Comparison of ENCODE assay signal across 14 cellular contexts in the genomic region with DNA sequence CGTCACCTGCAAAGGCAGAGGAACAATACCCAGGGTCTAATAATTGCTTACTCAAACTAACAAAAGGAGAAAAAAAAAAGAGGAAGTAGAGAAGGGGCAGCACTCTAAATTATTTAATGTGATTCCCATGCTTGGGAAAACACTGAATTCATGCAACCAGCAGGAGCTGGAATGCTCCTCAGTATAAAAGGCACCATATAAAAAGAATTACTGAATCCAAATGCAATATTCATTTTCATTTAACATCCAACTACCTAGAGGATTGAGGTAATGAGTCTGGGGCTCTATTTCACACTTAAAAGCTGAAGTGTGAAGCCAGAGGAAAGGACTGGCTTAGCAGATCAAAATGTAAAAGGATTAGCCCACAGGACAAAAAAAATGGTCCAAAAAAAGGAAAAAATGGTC. TPM values are rescaled to one million over a fixed set of nuclear protein-coding genes. Genes with fewer than 3 reads are reported as not detected.
DNase-seq lines count a peak whose midpoint lies in the region; ATAC-seq, FAIRE-seq and TF ChIP-seq lines count a peak whose summit lies in the region.
"Had no signal": no experiment of that assay in that cellular context is flagged by ENCODE, and none has a peak within 500 bp of the region (broad histone marks: within the 10 kb centered on the region; RNA-seq: fewer than 3 reads in every experiment).

No MANE protein-coding gene starts in this region.

- peaks cover 20% of the 10 kb centered on the region for H3K4me1 ChIP-seq in foreskin keratinocyte

- no peak overlapping the region for H3K27ac ChIP-seq in foreskin keratinocyte

- TF ChIP-seq POLR2A in GM12891 (IDR thresholded peaks at IDR 0.05; ENCODE audit: low read depth, low read length), result no peak

- CTCF ChIA-PET in WTC11 (lab: Charles Lee), result no interaction called here

- H3K27me3 Mint-ChIP-seq in WTC11 (ENCODE audit: low read depth) (no peaks in the 10 kb centered on the region), osteocyte (ENCODE audit: unreplicated experiment) (no peaks in the 10 kb centered on the region)
- H3K27me3 Mint-ChIP-seq: activated CD4-positive, alpha-beta T cell treated with anti-CD3 and anti-CD28 coated beads, Interleukin-2, amount 10 ng/mL, durations not matched to agents 7 days and 5 days had no signal

- H3K9me3 Mint-ChIP-seq in WTC11 (no peaks in the 10 kb centered on the region), osteocyte (ENCODE audit: unreplicated experiment) (no peaks in the 10 kb centered on the region)
- H3K9me3 Mint-ChIP-seq: activated CD4-positive, alpha-beta T cell treated with anti-CD3 and anti-CD28 coated beads, Interleukin-2, amount 10 ng/mL, durations not matched to agents 7 days and 5 days had no signal

- no peak for FAIRE-seq in GM12891 (lab: Jason Lieb, UNC)

- H3K4me3 Mint-ChIP-seq in WTC11 (no peak overlapping the region), osteocyte (ENCODE audit: unreplicated experiment) (no peak overlapping the region)
- H3K4me3 Mint-ChIP-seq: activated CD4-positive, alpha-beta T cell treated with anti-CD3 and anti-CD28 coated beads, Interleukin-2, amount 10 ng/mL, durations not matched to agents 7 days and 5 days had no signal

- DNase-seq in GM12891 (ENCODE audit: insufficient read length, low spot score) (no peak), NCI-H1105 treated with DMSO at 0.1 percent for 48 hours (lab: John Stamatoyannopoulos, UW) (peak; percentile 74), WTC11 (ENCODE audit: low spot score) (no peak), osteocyte (ENCODE audit: extremely low spot score, unreplicated experiment) (no peak), NCI-H1048 (lab: John Stamatoyannopoulos, UW) (no peak), mucosa of gallbladder (ENCODE audit: low spot score) (no peak), foreskin keratinocyte (no peak)
- DNase-seq: activated CD4-positive, alpha-beta T cell treated with anti-CD3 and anti-CD28 coated beads, Interleukin-2, amount 10 ng/mL, durations not matched to agents 7 days and 5 days; activated effector memory CD4-positive, alpha-beta T cell treated with anti-CD3 and anti-CD28 coated beads, Interleukin-2, amount 50 U/mL, for 16 hours; GF-D8; HCEC 1CT; left cardiac atrium; NCI-H526 treated with DMSO at 0.1 percent for 48 hours had no signal

- ATAC-seq in WTC11, result no peak
- ATAC-seq in foreskin keratinocyte, result no peak
- ATAC-seq: left cardiac atrium, SK-N-SH treated with all-trans-retinoic acid at 6 μM for 48 hours had no signal

- POLR2A ChIA-PET in WTC11 (lab: Charles Lee), result no interaction called here

- H3K27me3 ChIP-seq in foreskin keratinocyte, result no peaks in the 10 kb centered on the region

- H3K36me3 Mint-ChIP-seq in WTC11, result no peaks in the 10 kb centered on the region
- no peaks in the 10 kb centered on the region for H3K36me3 Mint-ChIP-seq in osteocyte (ENCODE audit: unreplicated experiment)

- peaks cover 80% of the 10 kb centered on the region for H3K4me1 Mint-ChIP-seq in WTC11
- H3K4me1 Mint-ChIP-seq in osteocyte (ENCODE audit: unreplicated experiment), result peaks cover 57% of the 10 kb centered on the region

- no peak for TF ChIP-seq CTCF in WTC11 (IDR thresholded peaks at IDR 0.05)
- no peak for TF ChIP-seq CTCF in osteocyte (IDR thresholded peaks at IDR 0.05)
- no peak for TF ChIP-seq CTCF in foreskin keratinocyte (conservative IDR thresholded peaks at IDR 0.05)

- H3K27ac Mint-ChIP-seq in WTC11, result peak overlapping the region; percentile 85
- peak overlapping the region; percentile 23 for H3K27ac Mint-ChIP-seq in osteocyte (ENCODE audit: unreplicated experiment)

TF ChIP-seq in GM12891, 5 proteins besides CTCF, POLR2A, EP300 and RAD21:
- TF ChIP-seq SPI1 (IDR thresholded peaks at IDR 0.05; ENCODE audit: low read depth, low read length) (peak; percentile 79), POU2F2 (IDR thresholded peaks at IDR 0.05; ENCODE audit: low read depth, low read length) (no peak)

TF ChIP-seq in WTC11, 78 proteins besides CTCF, POLR2A, EP300 and RAD21:
- TF ChIP-seq ZNF219 (CRISPR knock-in tag; IDR thresholded peaks at IDR 0.05; ENCODE audit: borderline replicate concordance), result no peak
- TF ChIP-seq, protein P1, sequence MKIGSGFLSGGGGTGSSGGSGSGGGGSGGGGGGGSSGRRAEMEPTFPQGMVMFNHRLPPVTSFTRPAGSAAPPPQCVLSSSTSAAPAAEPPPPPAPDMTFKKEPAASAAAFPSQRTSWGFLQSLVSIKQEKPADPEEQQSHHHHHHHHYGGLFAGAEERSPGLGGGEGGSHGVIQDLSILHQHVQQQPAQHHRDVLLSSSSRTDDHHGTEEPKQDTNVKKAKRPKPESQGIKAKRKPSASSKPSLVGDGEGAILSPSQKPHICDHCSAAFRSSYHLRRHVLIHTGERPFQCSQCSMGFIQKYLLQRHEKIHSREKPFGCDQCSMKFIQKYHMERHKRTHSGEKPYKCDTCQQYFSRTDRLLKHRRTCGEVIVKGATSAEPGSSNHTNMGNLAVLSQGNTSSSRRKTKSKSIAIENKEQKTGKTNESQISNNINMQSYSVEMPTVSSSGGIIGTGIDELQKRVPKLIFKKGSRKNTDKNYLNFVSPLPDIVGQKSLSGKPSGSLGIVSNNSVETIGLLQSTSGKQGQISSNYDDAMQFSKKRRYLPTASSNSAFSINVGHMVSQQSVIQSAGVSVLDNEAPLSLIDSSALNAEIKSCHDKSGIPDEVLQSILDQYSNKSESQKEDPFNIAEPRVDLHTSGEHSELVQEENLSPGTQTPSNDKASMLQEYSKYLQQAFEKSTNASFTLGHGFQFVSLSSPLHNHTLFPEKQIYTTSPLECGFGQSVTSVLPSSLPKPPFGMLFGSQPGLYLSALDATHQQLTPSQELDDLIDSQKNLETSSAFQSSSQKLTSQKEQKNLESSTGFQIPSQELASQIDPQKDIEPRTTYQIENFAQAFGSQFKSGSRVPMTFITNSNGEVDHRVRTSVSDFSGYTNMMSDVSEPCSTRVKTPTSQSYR (CRISPR knock-in tag; IDR thresholded peaks at IDR 0.05), result no peak
- TF ChIP-seq, protein P2, sequence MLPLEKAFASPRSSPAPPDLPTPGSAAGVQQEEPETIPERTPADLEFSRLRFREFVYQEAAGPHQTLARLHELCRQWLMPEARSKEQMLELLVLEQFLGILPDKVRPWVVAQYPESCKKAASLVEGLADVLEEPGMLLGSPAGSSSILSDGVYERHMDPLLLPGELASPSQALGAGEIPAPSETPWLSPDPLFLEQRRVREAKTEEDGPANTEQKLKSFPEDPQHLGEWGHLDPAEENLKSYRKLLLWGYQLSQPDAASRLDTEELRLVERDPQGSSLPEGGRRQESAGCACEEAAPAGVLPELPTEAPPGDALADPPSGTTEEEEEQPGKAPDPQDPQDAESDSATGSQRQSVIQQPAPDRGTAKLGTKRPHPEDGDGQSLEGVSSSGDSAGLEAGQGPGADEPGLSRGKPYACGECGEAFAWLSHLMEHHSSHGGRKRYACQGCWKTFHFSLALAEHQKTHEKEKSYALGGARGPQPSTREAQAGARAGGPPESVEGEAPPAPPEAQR (CRISPR knock-in tag; IDR thresholded peaks at IDR 0.05), result no peak
- TF ChIP-seq, protein P3, sequence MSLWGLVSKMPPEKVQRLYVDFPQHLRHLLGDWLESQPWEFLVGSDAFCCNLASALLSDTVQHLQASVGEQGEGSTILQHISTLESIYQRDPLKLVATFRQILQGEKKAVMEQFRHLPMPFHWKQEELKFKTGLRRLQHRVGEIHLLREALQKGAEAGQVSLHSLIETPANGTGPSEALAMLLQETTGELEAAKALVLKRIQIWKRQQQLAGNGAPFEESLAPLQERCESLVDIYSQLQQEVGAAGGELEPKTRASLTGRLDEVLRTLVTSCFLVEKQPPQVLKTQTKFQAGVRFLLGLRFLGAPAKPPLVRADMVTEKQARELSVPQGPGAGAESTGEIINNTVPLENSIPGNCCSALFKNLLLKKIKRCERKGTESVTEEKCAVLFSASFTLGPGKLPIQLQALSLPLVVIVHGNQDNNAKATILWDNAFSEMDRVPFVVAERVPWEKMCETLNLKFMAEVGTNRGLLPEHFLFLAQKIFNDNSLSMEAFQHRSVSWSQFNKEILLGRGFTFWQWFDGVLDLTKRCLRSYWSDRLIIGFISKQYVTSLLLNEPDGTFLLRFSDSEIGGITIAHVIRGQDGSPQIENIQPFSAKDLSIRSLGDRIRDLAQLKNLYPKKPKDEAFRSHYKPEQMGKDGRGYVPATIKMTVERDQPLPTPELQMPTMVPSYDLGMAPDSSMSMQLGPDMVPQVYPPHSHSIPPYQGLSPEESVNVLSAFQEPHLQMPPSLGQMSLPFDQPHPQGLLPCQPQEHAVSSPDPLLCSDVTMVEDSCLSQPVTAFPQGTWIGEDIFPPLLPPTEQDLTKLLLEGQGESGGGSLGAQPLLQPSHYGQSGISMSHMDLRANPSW (CRISPR knock-in tag; conservative IDR thresholded peaks at IDR 0.05; ENCODE audit: low read depth), result no peak
TF ChIP-seq in WTC11: peak in this region for 0.

RNA-seq across cellular contexts. Expression of a gene that starts 8.7 kb away (rescaled TPM):
- polyA plus RNA-seq in GM12891 (2012; ENCODE audit: low read depth, missing spikeins), result 7.5 TPM
- total RNA-seq in WTC11 (2021) (62.4 to 71.5 TPM (median 69.4 TPM) in 3 replicates), osteocyte (45.4 TPM in 2 replicates), mucosa of gallbladder (62.2 TPM), foreskin keratinocyte (24.5 and 25.0 TPM in 2 replicates)
- 8.5 and 10.6 TPM in 2 replicates for polyA plus RNA-seq in foreskin keratinocyte
